ENCODE assay signal across 22 cellular contexts in the genomic region with DNA sequence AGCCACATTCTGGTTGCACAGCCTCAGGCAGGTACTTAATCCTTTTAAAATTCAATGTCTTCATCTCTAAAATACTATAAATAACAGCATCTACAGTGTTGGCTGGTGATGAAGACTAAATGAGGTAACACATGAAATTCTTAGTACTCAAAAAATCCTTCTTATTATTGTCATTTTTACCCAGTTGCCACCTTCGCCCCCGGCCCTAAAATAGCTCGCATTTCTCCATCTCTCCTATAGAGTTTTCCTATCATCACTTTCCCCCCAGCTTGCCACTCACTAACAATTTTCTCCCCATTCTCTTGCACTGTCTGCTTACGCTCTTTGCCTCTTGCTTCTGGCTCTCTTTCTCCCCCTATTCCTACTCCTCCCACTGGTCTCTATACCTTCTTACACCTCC. TPM values are rescaled to one million over a fixed set of nuclear protein-coding genes. Genes with fewer than 3 reads are reported as not detected.
"Had no signal": no experiment of that assay in that cellular context is flagged by ENCODE, and none has a peak within 500 bp of the region (broad histone marks: within the 10 kb centered on the region; RNA-seq: fewer than 3 reads in every experiment).

No MANE protein-coding gene starts in this region.

- H3K4me1 ChIP-seq: SJSA1 had no signal

- FAIRE-seq: RCC 7860 had no signal

- H3K9me3 ChIP-seq: SJSA1 had no signal

- DNase-seq: KBM-7, MV-4-11, NCI-H1048, NCI-H1105, NCI-H1417, NCI-H1436 treated with DMSO at 0.1 percent for 48 hours, NCI-H1694, NCI-H187 treated with DMSO at 0.1 percent for 48 hours, NCI-H2029 treated with DMSO at 0.1 percent for 48 hours, NCI-H2171 treated with DMSO at 0.1 percent for 48 hours, NCI-H524, NCI-H526 treated with DMSO at 0.1 percent for 48 hours, NCI-H774, Right ventricle myocardium superior, RPMI8226, SIG-M5 had no signal

- H3K4me3 ChIP-seq: SJSA1, SK-N-MC had no signal

- H3K36me3 ChIP-seq: SJSA1 had no signal

- H3K27ac ChIP-seq: HL-60, SJSA1, SK-N-MC had no signal

RNA-seq across cellular contexts. Expression of gene MARCHF10, which starts 59.9 kb away (rescaled TPM):
- total RNA-seq: MCF 10A, NCI-H460, Right ventricle myocardium superior had no signal
